ENCODE assay signal across 20 cellular contexts in genomic region chr9:130756460-130757152, GRCh38.
DNase-seq lines count a peak whose midpoint lies in the region; ATAC-seq and TF ChIP-seq lines count a peak whose summit lies in the region.
"Had no signal": no experiment of that assay in that cellular context is flagged by ENCODE, and none has a peak within 500 bp of the region (broad histone marks: within the 10 kb centered on the region; RNA-seq: fewer than 3 reads in every experiment).

No MANE protein-coding gene starts in this region.

- ATAC-seq in activated CD8-positive, alpha-beta memory T cell treated with anti-CD3 and anti-CD28 coated beads, Interleukin-2, amount 10 ng/mL, durations not matched to agents 7 days and 5 days = no peak
- ATAC-seq in GM18505 (IDR thresholded peaks at IDR 0.05; ENCODE audit: unreplicated experiment) = no peak

- peak; percentile 4 for DNase-seq in CD1c-positive myeloid dendritic cell (ENCODE audit: extremely low spot score)
- peak; percentile 37 for DNase-seq in Karpas-422
- peak; percentile 29 for DNase-seq in adipocyte (ENCODE audit: low read depth)
- DNase-seq in NCI-H1105 (lab: John Stamatoyannopoulos, UW) = no peak
- no peak for DNase-seq in dorsolateral prefrontal cortex
- no peak for DNase-seq in activated CD8-positive, alpha-beta memory T cell treated with anti-CD3 and anti-CD28 coated beads, Interleukin-2, amount 10 ng/mL, durations not matched to agents 7 days and 5 days
- DNase-seq: activated CD4-positive, alpha-beta T cell treated with anti-CD3 and anti-CD28 coated beads, Interleukin-2, amount 10 ng/mL, durations not matched to agents 7 days and 5 days; activated T-cell treated with anti-CD3 and anti-CD28 coated beads, Interleukin-2, amount 50 U/mL, for 48 hours; cerebellar nuclear complex; DMS79; HCEC 1CT; head of caudate nucleus; KG1; kidney glomerular epithelial cell; NCI-H1694; posterior cingulate gyrus had no signal

- no peaks in the 10 kb centered on the region for H3K27me3 ChIP-seq in Karpas-422 (ENCODE audit: low read length)
- H3K27me3 ChIP-seq in adipocyte (replicated peaks; ENCODE audit: control insufficient read depth, insufficient read depth, low read length) = no peaks in the 10 kb centered on the region
- no peaks in the 10 kb centered on the region for H3K27me3 ChIP-seq in dorsolateral prefrontal cortex

- CTCF ChIA-PET in activated CD8-positive, alpha-beta memory T cell treated with anti-CD3 and anti-CD28 coated beads, Interleukin-2, amount 10 ng/mL, durations not matched to agents 7 days and 5 days (lab: Charles Lee) = interaction anchor here (0.8 to 1.7 kb wide), 3 partner anchors 8 to 291 kb away, joined by 3 to 4 read pairs (median 3); no protein-coding TSS in a partner anchor

- H3K27ac Mint-ChIP-seq in activated CD8-positive, alpha-beta memory T cell treated with anti-CD3 and anti-CD28 coated beads, Interleukin-2, amount 10 ng/mL, durations not matched to agents 7 days and 5 days = no peak overlapping the region
- H3K27ac Mint-ChIP-seq: activated CD4-positive, alpha-beta T cell treated with anti-CD3 and anti-CD28 coated beads, Interleukin-2, amount 10 ng/mL, durations not matched to agents 7 days and 5 days; stimulated activated naive CD8-positive, alpha-beta T cell treated with anti-CD3 and anti-CD28 coated beads, Interleukin-15, Interleukin-2, amounts not matched to agents 100 ng/mL and 50 ng/mL, for 24 hours had no signal

- intact Hi-C loops in dorsolateral prefrontal cortex (cut with DNase I) = no loop called here

- H2AFZ ChIP-seq in Karpas-422 (ENCODE audit: low read length) = no peak overlapping the region

- no peaks in the 10 kb centered on the region for H3K79me2 ChIP-seq in Karpas-422 (ENCODE audit: low read length)

- WGBS in mesodermal cell (ENCODE audit: insufficient coverage in 2 of 2), 2 experiments = 61 to 74% methylated on average over 5 of the region's 7 CpGs

- H3K4me2 ChIP-seq in Karpas-422 (ENCODE audit: low read depth, low read length, poor library complexity, severe bottlenecking) = no peak overlapping the region

- H3K9me3 ChIP-seq in Karpas-422 (ENCODE audit: low read length) = no peaks in the 10 kb centered on the region
- H3K9me3 ChIP-seq in adipocyte (ENCODE audit: control insufficient read depth, low read length) = no peaks in the 10 kb centered on the region
- H3K9me3 ChIP-seq in mesodermal cell (ENCODE audit: control insufficient read depth, low read length) = no peaks in the 10 kb centered on the region

- H3K9ac ChIP-seq in Karpas-422 (ENCODE audit: low read length) (no peak overlapping the region), adipocyte (ENCODE audit: low read length) (peak overlapping the region; percentile 15)

- H3K9me3 Mint-ChIP-seq in activated CD8-positive, alpha-beta memory T cell treated with anti-CD3 and anti-CD28 coated beads, Interleukin-2, amount 10 ng/mL, durations not matched to agents 7 days and 5 days (ENCODE audit: low read depth) = no peaks in the 10 kb centered on the region
- H3K9me3 Mint-ChIP-seq: activated CD4-positive, alpha-beta T cell treated with anti-CD3 and anti-CD28 coated beads, Interleukin-2, amount 10 ng/mL, durations not matched to agents 7 days and 5 days; stimulated activated naive CD8-positive, alpha-beta T cell treated with anti-CD3 and anti-CD28 coated beads, Interleukin-15, Interleukin-2, amounts not matched to agents 100 ng/mL and 50 ng/mL, for 24 hours had no signal

- TF ChIP-seq POLR2A in GM18505 (IDR thresholded peaks at IDR 0.05; ENCODE audit: borderline replicate concordance, extremely low read depth, insufficient read depth, insufficient read length) = no peak

- H3K4me1 Mint-ChIP-seq in activated CD8-positive, alpha-beta memory T cell treated with anti-CD3 and anti-CD28 coated beads, Interleukin-2, amount 10 ng/mL, durations not matched to agents 7 days and 5 days = peaks cover 7% of the 10 kb centered on the region
- H3K4me1 Mint-ChIP-seq: activated CD4-positive, alpha-beta T cell treated with anti-CD3 and anti-CD28 coated beads, Interleukin-2, amount 10 ng/mL, durations not matched to agents 7 days and 5 days had no signal

- TF ChIP-seq CTCF in dorsolateral prefrontal cortex (IDR thresholded peaks at IDR 0.05 in 54 of 56, conservative IDR thresholded peaks at IDR 0.05 in 2 of 56; ENCODE audit: low read depth in 1 of 56, partially characterized antibody in 56 of 56) = no peak

- H3K36me3 ChIP-seq in Karpas-422 (ENCODE audit: insufficient read depth, low read length) = no peaks in the 10 kb centered on the region
- H3K36me3 ChIP-seq in adipocyte (ENCODE audit: control insufficient read depth, insufficient read depth, low read length, severe bottlenecking) = no peaks in the 10 kb centered on the region
- no peaks in the 10 kb centered on the region for H3K36me3 ChIP-seq in mesodermal cell (ENCODE audit: control insufficient read depth, insufficient read depth, low read length)

- H3K9me2 ChIP-seq in Karpas-422 (replicated peaks; ENCODE audit: insufficient read depth, low read length) = no peaks in the 10 kb centered on the region

- H3K4me3 Mint-ChIP-seq in activated CD8-positive, alpha-beta memory T cell treated with anti-CD3 and anti-CD28 coated beads, Interleukin-2, amount 10 ng/mL, durations not matched to agents 7 days and 5 days = no peak overlapping the region
- H3K4me3 Mint-ChIP-seq: activated CD4-positive, alpha-beta T cell treated with anti-CD3 and anti-CD28 coated beads, Interleukin-2, amount 10 ng/mL, durations not matched to agents 7 days and 5 days; stimulated activated naive CD8-positive, alpha-beta T cell treated with anti-CD3 and anti-CD28 coated beads, Interleukin-15, Interleukin-2, amounts not matched to agents 100 ng/mL and 50 ng/mL, for 24 hours had no signal

- no peaks in the 10 kb centered on the region for H3K27me3 Mint-ChIP-seq in activated CD8-positive, alpha-beta memory T cell treated with anti-CD3 and anti-CD28 coated beads, Interleukin-2, amount 10 ng/mL, durations not matched to agents 7 days and 5 days
- H3K27me3 Mint-ChIP-seq: activated CD4-positive, alpha-beta T cell treated with anti-CD3 and anti-CD28 coated beads, Interleukin-2, amount 10 ng/mL, durations not matched to agents 7 days and 5 days; stimulated activated naive CD8-positive, alpha-beta T cell treated with anti-CD3 and anti-CD28 coated beads, Interleukin-15, Interleukin-2, amounts not matched to agents 100 ng/mL and 50 ng/mL, for 24 hours had no signal

- no peaks in the 10 kb centered on the region for H3K36me3 Mint-ChIP-seq in activated CD8-positive, alpha-beta memory T cell treated with anti-CD3 and anti-CD28 coated beads, Interleukin-2, amount 10 ng/mL, durations not matched to agents 7 days and 5 days

- peaks cover 40% of the 10 kb centered on the region; the same call in 1 of the 2 replicates for H4K20me1 ChIP-seq in Karpas-422 (ENCODE audit: insufficient read depth, low read depth, low read length)

- no peak overlapping the region for H3K4me3 ChIP-seq in Karpas-422 (ENCODE audit: low read length)
- no peak overlapping the region for H3K4me3 ChIP-seq in adipocyte (ENCODE audit: low read length)
- no peak overlapping the region for H3K4me3 ChIP-seq in mesodermal cell (ENCODE audit: extremely low read depth, insufficient read depth, low read length, poor library complexity, severe bottlenecking)
- H3K4me3 ChIP-seq in dorsolateral prefrontal cortex = no peak overlapping the region

- H3K27ac ChIP-seq in Karpas-422 (ENCODE audit: low read length) (no peak overlapping the region), mesodermal cell (ENCODE audit: low read depth, low read length, severe bottlenecking) (peak overlapping the region; percentile 73), dorsolateral prefrontal cortex (peak overlapping the region in 5 of 59 donors; percentile 5 to 41 (median 11))
- H3K27ac ChIP-seq: epithelial cell of prostate had no signal

- H3K4me1 ChIP-seq in Karpas-422 (ENCODE audit: low read length) = no peaks in the 10 kb centered on the region
- peaks cover 16% of the 10 kb centered on the region for H3K4me1 ChIP-seq in adipocyte (ENCODE audit: control insufficient read depth, insufficient read depth, low read length)
- H3K4me1 ChIP-seq in mesodermal cell (ENCODE audit: control insufficient read depth, insufficient read depth, low read length, poor library complexity, severe bottlenecking) = peaks cover 14% of the 10 kb centered on the region

Comparison
In these comparisons a context has a peak if more than half of its experiments do, and no peak if none do; other contexts are left out.
1. DNase-seq: peak in CD1c-positive myeloid dendritic cell (single experiment), Karpas-422 (single experiment) and adipocyte (single experiment); none in NCI-H1105 (single experiment), dorsolateral prefrontal cortex (0 of 10) and activated CD8-positive, alpha-beta memory T cell treated with anti-CD3 and anti-CD28 coated beads, Interleukin-2, amount 10 ng/mL, durations not matched to agents 7 days and 5 days (single experiment).